In genomic region chr9:36592801-36593583, GRCh38 we compare ENCODE assay signal across 20 cellular contexts. TPM values are rescaled to one million over a fixed set of nuclear protein-coding genes. Genes with fewer than 3 reads are reported as not detected.
DNase-seq lines count a peak whose midpoint lies in the region; FAIRE-seq and TF ChIP-seq lines count a peak whose summit lies in the region.
"Had no signal": no experiment of that assay in that cellular context is flagged by ENCODE, and none has a peak within 500 bp of the region (broad histone marks: within the 10 kb centered on the region; RNA-seq: fewer than 3 reads in every experiment).

No MANE protein-coding gene starts in this region.

- H4K91ac ChIP-seq in trophoblast cell (ENCODE audit: low read depth, low read length) = no peak overlapping the region

- 88% methylated on average over 4 of the region's 4 CpGs for WGBS in mammary epithelial cell (ENCODE audit: low coverage, missing lambda C conversion rate)
- WGBS in trophoblast cell (ENCODE audit: extremely low coverage, insufficient coverage, insufficient read length) = no CpG with 5 or more reads among the region's 4 CpGs

- peaks cover 6% of the 10 kb centered on the region for H3K4me1 Mint-ChIP-seq in MCF 10A (ENCODE audit: insufficient read depth, unreplicated experiment)
- peaks cover 5% of the 10 kb centered on the region for H3K4me1 Mint-ChIP-seq in T-helper 2 cell treated with Interferon-gamma antibody and Interleukin-4, amounts not matched to agents 5 μg/mL and 100 μg/mL, for 36 hours (ENCODE audit: low read depth)
- H3K4me1 Mint-ChIP-seq: B cell; CD4-positive, alpha-beta memory T cell; H9 had no signal

- peaks cover 21% of the 10 kb centered on the region for H3K36me3 Mint-ChIP-seq in MCF 10A (ENCODE audit: insufficient read depth, unreplicated experiment)
- H3K36me3 Mint-ChIP-seq in T-helper 2 cell treated with Interferon-gamma antibody and Interleukin-4, amounts not matched to agents 5 μg/mL and 100 μg/mL, for 36 hours (ENCODE audit: low read depth) = peaks cover 48% of the 10 kb centered on the region
- H3K36me3 Mint-ChIP-seq: CD4-positive, alpha-beta memory T cell had no signal

- intact Hi-C loops in MCF 10A (cut with micrococcal nuclease) = no loop called here
- intact Hi-C loops in mammary epithelial cell (cut with micrococcal nuclease) = loop anchor here (10.0 kb wide), 1 partner anchor 82 kb away; no protein-coding TSS in a partner anchor
- intact Hi-C loops in endothelial cell of umbilical vein (cut with micrococcal nuclease) = no loop called here
- intact Hi-C loops in left ventricle myocardium inferior (cut with micrococcal nuclease) = no loop called here

- H3K36me3 ChIP-seq in mammary epithelial cell (ENCODE audit: insufficient read depth, low read length) (peaks cover 38% of the 10 kb centered on the region), endothelial cell of umbilical vein (ENCODE audit: control insufficient read depth in 2 of 2, extremely low read depth in 1 of 2, insufficient read depth in 2 of 2, low read length in 2 of 2) (peaks cover 0 to 11% of the 10 kb centered on the region in 2 experiments), trophoblast cell (ENCODE audit: control insufficient read depth in 1 of 2, insufficient read depth in 2 of 2, low read length in 2 of 2) (peaks cover 35 to 47% of the 10 kb centered on the region in 2 experiments), left ventricle myocardium inferior (no peaks in the 10 kb centered on the region)

- H3K18ac ChIP-seq in trophoblast cell (ENCODE audit: low read length) = no peak overlapping the region

- BruUV-seq in MCF 10A (replicated peaks; lab: Mats Ljungman, UMichigan) = no TSS peak
- BruUV-seq in mammary epithelial cell (replicated peaks; lab: Mats Ljungman, UMichigan) = no TSS peak
- BruUV-seq in endothelial cell of umbilical vein (replicated peaks; lab: Mats Ljungman, UMichigan) = no TSS peak

- no peaks in the 10 kb centered on the region for H3K27me3 Mint-ChIP-seq in MCF 10A (ENCODE audit: insufficient read depth, unreplicated experiment)
- no peaks in the 10 kb centered on the region for H3K27me3 Mint-ChIP-seq in T-helper 2 cell treated with Interferon-gamma antibody and Interleukin-4, amounts not matched to agents 5 μg/mL and 100 μg/mL, for 36 hours (ENCODE audit: low read depth)
- H3K27me3 Mint-ChIP-seq: B cell; CD4-positive, alpha-beta memory T cell had no signal

- H3K9me1 ChIP-seq in endothelial cell of umbilical vein (replicated peaks; ENCODE audit: control insufficient read depth, extremely low read depth, insufficient read depth, low read length) = no peaks in the 10 kb centered on the region

- H3K9ac ChIP-seq in mammary epithelial cell (ENCODE audit: insufficient read depth, low read length) = no peak overlapping the region
- no peak overlapping the region for H3K9ac ChIP-seq in endothelial cell of umbilical vein (replicated peaks; ENCODE audit: extremely low read depth, insufficient read depth, low read length)
- no peak overlapping the region for H3K9ac ChIP-seq in trophoblast cell (ENCODE audit: low read length)

- H3K4me2 ChIP-seq in mammary epithelial cell (ENCODE audit: insufficient read depth, low read depth, low read length) = no peak overlapping the region
- no peak overlapping the region for H3K4me2 ChIP-seq in endothelial cell of umbilical vein (ENCODE audit: insufficient read depth, low read length)
- no peak overlapping the region for H3K4me2 ChIP-seq in trophoblast cell (ENCODE audit: low read length)

- H3K27ac ChIP-seq in mammary epithelial cell (ENCODE audit: insufficient read depth, low read depth, low read length) (no peak overlapping the region), endothelial cell of umbilical vein (ENCODE audit: insufficient read depth, low read depth, low read length) (no peak overlapping the region), trophoblast cell (ENCODE audit: low read depth, low read length) (no peak overlapping the region), left ventricle myocardium inferior (replicated peaks) (no peak overlapping the region)
- H3K27ac ChIP-seq: 22Rv1, SJCRH30 had no signal

- H3K4me3 Mint-ChIP-seq in MCF 10A (ENCODE audit: unreplicated experiment) = no peak overlapping the region
- no peak overlapping the region for H3K4me3 Mint-ChIP-seq in T-helper 2 cell treated with Interferon-gamma antibody and Interleukin-4, amounts not matched to agents 5 μg/mL and 100 μg/mL, for 36 hours
- H3K4me3 Mint-ChIP-seq: B cell; CD4-positive, alpha-beta memory T cell; H9 had no signal

- H2AFZ ChIP-seq in mammary epithelial cell (ENCODE audit: low read depth, low read length) = no peak overlapping the region
- no peak overlapping the region for H2AFZ ChIP-seq in endothelial cell of umbilical vein (ENCODE audit: low read depth, low read length)
- H2AFZ ChIP-seq in trophoblast cell (ENCODE audit: insufficient read depth, low read length, poor library complexity) = no peak overlapping the region

- CTCF ChIA-PET in MCF 10A (lab: Yijun Ruan, JAX) = interaction anchor here (1.5 kb wide), 1 partner anchor 186 kb away, joined by 5 read pairs; no protein-coding TSS in a partner anchor
- CTCF ChIA-PET in mammary epithelial cell (lab: Charles Lee; ENCODE audit: low non-redundant PET) = no interaction called here
- CTCF ChIA-PET in endothelial cell of umbilical vein (lab: Charles Lee) = interaction anchor here (1.0 kb wide), 1 partner anchor 40 kb away, joined by 4 read pairs; no protein-coding TSS in a partner anchor

- H3K9me3 ChIP-seq in mammary epithelial cell (replicated peaks; ENCODE audit: insufficient read depth, low read length) (no peaks in the 10 kb centered on the region), endothelial cell of umbilical vein (replicated peaks; ENCODE audit: control insufficient read depth, insufficient read depth, low read length) (no peaks in the 10 kb centered on the region), trophoblast cell (ENCODE audit: insufficient read depth, low read depth, low read length) (no peaks in the 10 kb centered on the region), left ventricle myocardium inferior (replicated peaks) (no peaks in the 10 kb centered on the region)
- H3K9me3 ChIP-seq: SJCRH30 had no signal

- H4K12ac ChIP-seq in trophoblast cell (ENCODE audit: low read depth, low read length) = no peak overlapping the region

- no peak for TF ChIP-seq POLR2A in endothelial cell of umbilical vein (IDR thresholded peaks at IDR 0.05; ENCODE audit: low read depth, low read length)

- H3K14ac ChIP-seq in trophoblast cell (ENCODE audit: low read length) = no peak overlapping the region

- H3K27ac Mint-ChIP-seq in MCF 10A (ENCODE audit: low read depth, unreplicated experiment) = peak overlapping the region; percentile 19
- H3K27ac Mint-ChIP-seq in T-helper 2 cell treated with Interferon-gamma antibody and Interleukin-4, amounts not matched to agents 5 μg/mL and 100 μg/mL, for 36 hours = peak overlapping the region; percentile 29
- H3K27ac Mint-ChIP-seq: B cell had no signal

- no peak overlapping the region for H4K8ac ChIP-seq in trophoblast cell (ENCODE audit: low read depth, low read length)

- FAIRE-seq in endothelial cell of umbilical vein (lab: Jason Lieb, UNC) = no peak

- H4K20me1 ChIP-seq in mammary epithelial cell (ENCODE audit: insufficient read depth, low read length) = no peaks in the 10 kb centered on the region
- H4K20me1 ChIP-seq in endothelial cell of umbilical vein (replicated peaks; ENCODE audit: control insufficient read depth, extremely low read depth, insufficient read depth, low read length) = no peaks in the 10 kb centered on the region

- H3K4me1 ChIP-seq in mammary epithelial cell (ENCODE audit: insufficient read depth, low read length) (no peaks in the 10 kb centered on the region), endothelial cell of umbilical vein (ENCODE audit: control insufficient read depth, extremely low read depth, insufficient read depth, low read length) (no peaks in the 10 kb centered on the region), trophoblast cell (ENCODE audit: control insufficient read depth in 1 of 2, insufficient read depth in 2 of 2, low read length in 2 of 2) (no peaks in the 10 kb centered on the region), left ventricle myocardium inferior (no peaks in the 10 kb centered on the region)
- H3K4me1 ChIP-seq: SJCRH30 had no signal

- H3K4me3 ChIP-seq in mammary epithelial cell (replicated peaks in 1 of 3; ENCODE audit: insufficient read depth in 1 of 3, low read depth in 2 of 3, low read length in 3 of 3) (no peak overlapping the region), endothelial cell of umbilical vein (replicated peaks in 1 of 3; ENCODE audit: insufficient read depth in 1 of 3, low read depth in 1 of 3, low read length in 3 of 3) (no peak overlapping the region), trophoblast cell (ENCODE audit: low read depth, low read length) (no peak overlapping the region), left ventricle myocardium inferior (no peak overlapping the region)
- H3K4me3 ChIP-seq: SJCRH30 had no signal

- H3K79me2 ChIP-seq in mammary epithelial cell (ENCODE audit: insufficient read depth, low read length) (peaks cover 74% of the 10 kb centered on the region), endothelial cell of umbilical vein (ENCODE audit: control insufficient read depth, insufficient read depth, low read length) (peaks cover 24% of the 10 kb centered on the region), trophoblast cell (ENCODE audit: control insufficient read depth, insufficient read depth, low read length, poor library complexity) (no peaks in the 10 kb centered on the region)

- no peak overlapping the region for H2BK5ac ChIP-seq in trophoblast cell (ENCODE audit: low read depth, low read length, poor library complexity)

- H3K27me3 ChIP-seq in mammary epithelial cell (ENCODE audit: insufficient read depth, low read length) (no peaks in the 10 kb centered on the region), endothelial cell of umbilical vein (ENCODE audit: control insufficient read depth in 2 of 2, insufficient read depth in 2 of 2, low read length in 2 of 2) (no peaks in the 10 kb centered on the region), trophoblast cell (ENCODE audit: insufficient read depth, low read length) (no peaks in the 10 kb centered on the region), left ventricle myocardium inferior (ENCODE audit: low read depth) (no peaks in the 10 kb centered on the region)
- H3K27me3 ChIP-seq: SJCRH30 had no signal

- no peak for DNase-seq in MCF 10A (ENCODE audit: unreplicated experiment)
- no peak for DNase-seq in mammary epithelial cell
- DNase-seq in T-helper 2 cell treated with Interferon-gamma antibody and Interleukin-4, amounts not matched to agents 5 μg/mL and 100 μg/mL, for 36 hours (ENCODE audit: low spot score) = no peak
- peak; percentile 11 for DNase-seq in endothelial cell of umbilical vein (ENCODE audit: low read depth, low spot score)
- no peak for DNase-seq in trophoblast cell
- no peak for DNase-seq in activated CD8-positive, alpha-beta memory T cell treated with anti-CD3 and anti-CD28 coated beads, Interleukin-2, amount 50 U/mL, for 4 hours
- no peak for DNase-seq in left ventricle myocardium inferior
- DNase-seq in SKM-1 (lab: John Stamatoyannopoulos, UW; ENCODE audit: unreplicated experiment) = no peak
- DNase-seq: Calu3; CD4-positive, alpha-beta memory T cell; H9; Karpas-422; NCI-H187; NCI-H345; NCI-H526 treated with DMSO at 0.1 percent for 48 hours; NK-92 treated with Interleukin-12 subunit alpha and Interleukin-12 subunit beta, amount 100 ng/mL, for 24 hours; PC-3; SJCRH30 had no signal

- dilution Hi-C loops in mammary epithelial cell (cut with HindIII; ENCODE audit: low sequenced_read_pairs) = no loop called here
- dilution Hi-C loops in endothelial cell of umbilical vein (cut with MboI; ENCODE audit: extremely low pct_ligation_motif_present, low sequenced_read_pairs) = no loop called here

- H2AK5ac ChIP-seq in trophoblast cell (ENCODE audit: low read length) = no peak overlapping the region

- in situ Hi-C loops in mammary epithelial cell (cut with MboI; ENCODE audit: low sequenced_read_pairs in 2 of 2) = no loop called here

- peak overlapping the region; percentile 27 for H3K4ac ChIP-seq in trophoblast cell (ENCODE audit: low read depth, low read length)

- H3K79me1 ChIP-seq in trophoblast cell (ENCODE audit: low read length) = no peaks in the 10 kb centered on the region

- POLR2A ChIA-PET in MCF 10A (lab: Yijun Ruan, JAX) (no interaction called here), endothelial cell of umbilical vein (lab: Charles Lee) (no interaction called here)

- H3K9me3 Mint-ChIP-seq in MCF 10A (ENCODE audit: unreplicated experiment) = no peaks in the 10 kb centered on the region
- H3K9me3 Mint-ChIP-seq in T-helper 2 cell treated with Interferon-gamma antibody and Interleukin-4, amounts not matched to agents 5 μg/mL and 100 μg/mL, for 36 hours = no peaks in the 10 kb centered on the region
- H3K9me3 Mint-ChIP-seq: CD4-positive, alpha-beta memory T cell had no signal

- TF ChIP-seq CTCF in MCF 10A (IDR thresholded peaks at IDR 0.05; ENCODE audit: unreplicated experiment) (no peak), mammary epithelial cell (conservative IDR thresholded peaks at IDR 0.05 in 1 of 2, IDR thresholded peaks at IDR 0.05 in 1 of 2; ENCODE audit: extremely low read depth in 1 of 2, insufficient read depth in 1 of 2, low read depth in 1 of 2, low read length in 2 of 2) (no peak), endothelial cell of umbilical vein (IDR thresholded peaks at IDR 0.05; ENCODE audit: extremely low read depth in 1 of 2, insufficient read depth in 1 of 2, low read depth in 1 of 2, low read length in 2 of 2) (no peak), left ventricle myocardium inferior (IDR thresholded peaks at IDR 0.05; ENCODE audit: borderline replicate concordance) (no peak)

- H2BK120ac ChIP-seq in trophoblast cell (ENCODE audit: insufficient read depth, low read length, poor library complexity) = no peak overlapping the region

- H2BK12ac ChIP-seq in trophoblast cell (ENCODE audit: low read length) = no peak overlapping the region

- H3K23ac ChIP-seq in trophoblast cell (ENCODE audit: low read length) = no peak overlapping the region

RNA-seq across cellular contexts. Expression of gene MELK, which starts 20.3 kb away (rescaled TPM):
- total RNA-seq in MCF 10A (2022) (25.6 and 33.3 TPM in 2 replicates), mammary epithelial cell (10 to 100 TPM; 10.8 to 40.8 TPM), endothelial cell of umbilical vein (47.8 and 52.1 TPM in 2 replicates), left ventricle myocardium inferior (0.27 TPM)
- polyA plus RNA-seq in mammary epithelial cell (37.2 TPM), endothelial cell of umbilical vein (13.5 and 19.1 TPM in 2 replicates)
- polyA minus RNA-seq in mammary epithelial cell (28.6 TPM), endothelial cell of umbilical vein (15.3 and 28.2 TPM in 2 replicates)
- 26.6 and 29.5 TPM in 2 replicates for polyA plus RNA-seq in endothelial cell of umbilical vein (2011; cell fraction: cytosol; rRNA removed)
- 22.8 and 40.1 TPM in 2 replicates for polyA plus RNA-seq in endothelial cell of umbilical vein (2011; cell fraction: nucleus; rRNA removed)
- polyA plus RNA-seq in endothelial cell of umbilical vein (2012) = 19.5 and 40.9 TPM in 2 replicates
- polyA minus RNA-seq in endothelial cell of umbilical vein (2011; cell fraction: cytosol; rRNA and poly(A)+ RNA removed) = 43.0 TPM
- polyA minus RNA-seq in endothelial cell of umbilical vein (2011; cell fraction: nucleus; rRNA and poly(A)+ RNA removed) = 18.0 and 20.4 TPM in 2 replicates
- polyA plus RNA-seq in trophoblast cell (2013) = 46.1 and 47.0 TPM in 2 replicates
